In the genomic region with DNA sequence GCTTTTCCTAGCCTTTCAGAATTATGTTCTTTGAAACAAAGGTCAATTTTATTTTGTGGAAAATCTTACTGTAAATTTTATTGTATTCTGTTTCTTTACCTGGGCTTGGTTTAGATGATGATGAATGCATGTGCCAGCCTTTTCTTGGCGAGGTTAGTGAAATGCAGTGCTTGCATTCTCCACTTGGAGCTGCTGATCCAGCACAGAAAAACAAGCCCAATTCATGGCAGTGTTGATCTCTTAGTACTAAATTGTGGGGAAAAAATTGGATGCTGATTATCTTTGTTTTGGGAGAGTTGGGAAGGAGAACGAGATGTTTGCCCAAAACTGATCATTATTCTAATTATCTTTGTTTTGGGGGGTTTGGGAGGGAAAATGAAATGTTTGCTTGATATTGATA, we compare ENCODE assay signal across 8 cellular contexts. TPM values are rescaled to one million over a fixed set of nuclear protein-coding genes. Genes with fewer than 3 reads are reported as not detected.
DNase-seq lines count a peak whose midpoint lies in the region; ATAC-seq, FAIRE-seq and TF ChIP-seq lines count a peak whose summit lies in the region.
"Had no signal": no experiment of that assay in that cellular context is flagged by ENCODE, and none has a peak within 500 bp of the region (broad histone marks: within the 10 kb centered on the region; RNA-seq: fewer than 3 reads in every experiment).

No MANE protein-coding gene starts in this region.

- H3K18ac ChIP-seq in H1 (ENCODE audit: extremely low read depth, low read length): no peak overlapping the region

- FAIRE-seq in H1 (lab: Jason Lieb, UNC): peak; percentile 19
- FAIRE-seq in GM19239 (lab: Jason Lieb, UNC): no peak

- H2AFZ ChIP-seq in H1 (ENCODE audit: low read length) (no peak overlapping the region), parathyroid adenoma (no peak overlapping the region)

- H3K27me3 ChIP-seq in H1 (replicated peaks in 1 of 4; ENCODE audit: control insufficient read depth in 3 of 4, extremely low read depth in 1 of 4, insufficient read depth in 3 of 4, low read length in 3 of 4) (peaks cover 0 to 8% (median 3%) of the 10 kb centered on the region in 4 experiments; a peak in 4 of 7 replicates), parathyroid adenoma (ENCODE audit: control insufficient read depth, insufficient read depth, low read length) (no peaks in the 10 kb centered on the region)

- no peak overlapping the region for H2BK5ac ChIP-seq in H1 (ENCODE audit: low read depth, low read length)

- no peak for ATAC-seq in activated T-cell treated with anti-CD3 and anti-CD28 coated beads, Interleukin-2, amount 50 U/mL, for 72 hours (replicated peaks in 1 of 2)

- no peak overlapping the region for H3K27ac ChIP-seq in H1 (ENCODE audit: low read depth, low read length)
- H3K27ac ChIP-seq in parathyroid adenoma: no peak overlapping the region

- H3K4me3 Mint-ChIP-seq in immature natural killer cell: no peak overlapping the region
- H3K4me3 Mint-ChIP-seq in activated T-cell treated with anti-CD3 and anti-CD28 coated beads, Interleukin-2, amount 50 U/mL, for 72 hours: peak overlapping the region in 1 of 2 donors; percentile 12

- no peak overlapping the region for H3K56ac ChIP-seq in H1 (replicated peaks; ENCODE audit: insufficient read length, low read depth, low read length)

- H3K9ac ChIP-seq in H1 (replicated peaks in 1 of 4; ENCODE audit: extremely low read depth in 1 of 4, low read depth in 3 of 4, low read length in 3 of 4) (no peak overlapping the region), parathyroid adenoma (no peak overlapping the region)

- no peaks in the 10 kb centered on the region for H3K9me3 ChIP-seq in H1 (ENCODE audit: insufficient read depth in 2 of 2, low read depth in 1 of 2, low read length in 1 of 2)
- no peaks in the 10 kb centered on the region for H3K9me3 ChIP-seq in parathyroid adenoma (ENCODE audit: control insufficient read depth, low read length)

- H3K9me3 Mint-ChIP-seq in immature natural killer cell: no peaks in the 10 kb centered on the region
- H3K9me3 Mint-ChIP-seq in activated T-cell treated with anti-CD3 and anti-CD28 coated beads, Interleukin-2, amount 50 U/mL, for 72 hours: no peaks in the 10 kb centered on the region

- no peak overlapping the region for H4K91ac ChIP-seq in H1 (replicated peaks; ENCODE audit: insufficient read length, low read length)

- H3K23me2 ChIP-seq in H1 (ENCODE audit: low read depth, low read length): peaks cover 10% of the 10 kb centered on the region

- H3K4ac ChIP-seq in H1 (replicated peaks; ENCODE audit: insufficient read length, low read depth, low read length): no peak overlapping the region

- H2AK5ac ChIP-seq in H1 (ENCODE audit: low read depth, low read length): no peak overlapping the region

- peaks cover 3 to 5% of the 10 kb centered on the region in 2 experiments for H4K20me1 ChIP-seq in H1 (replicated peaks in 1 of 2; ENCODE audit: control insufficient read depth in 1 of 2, insufficient read depth in 2 of 2, low read length in 2 of 2)

- CTCF ChIA-PET in H1 (lab: Charles Lee; ENCODE audit: partially characterized antibody): interaction anchor here (1.3 to 1.5 kb wide), 3 partner anchors 12 to 126 kb away, joined by 3 to 4 read pairs (median 4); no protein-coding TSS in a partner anchor

- DNase-seq in GM03348 (ENCODE audit: low spot score): peak; percentile 60
- peak; percentile 27 for DNase-seq in NAMALWA (ENCODE audit: low spot score)
- no peak for DNase-seq in H1 (ENCODE audit: low read depth in 1 of 2, low spot score in 2 of 2)
- DNase-seq in immature natural killer cell: no peak
- no peak for DNase-seq in activated T-cell treated with anti-CD3 and anti-CD28 coated beads, Interleukin-2, amount 50 U/mL, for 72 hours
- no peak for DNase-seq in GM19239 (ENCODE audit: insufficient read length, low spot score)
- DNase-seq: NCI-H1092 had no signal

- TF ChIP-seq CTCF in H1 (IDR thresholded peaks at IDR 0.05; ENCODE audit: control extremely low read depth in 1 of 3, insufficient read depth in 1 of 3, low read depth in 1 of 3, low read length in 3 of 3) (peak in 2 of 3 experiments; percentile 32 to 54; a peak in 2 of 4 replicates), parathyroid adenoma (IDR thresholded peaks at IDR 0.05) (peak; percentile 9)

- no peak overlapping the region for H3K14ac ChIP-seq in H1 (ENCODE audit: insufficient read length)

- TF ChIP-seq EP300 in H1 (IDR thresholded peaks at IDR 0.05; ENCODE audit: borderline replicate concordance in 1 of 2, low read depth in 2 of 2, low read length in 2 of 2): no peak

- WGBS in H1 (ENCODE audit: extremely low coverage in 1 of 2, insufficient coverage in 1 of 2, insufficient read length in 1 of 2, insufficient replicate concordance in 2 of 2, low coverage in 1 of 2, low lambda C conversion rate in 2 of 2, missing lambda C conversion rate in 1 of 2), 2 experiments: 75% methylated on average over 2 of the region's 2 CpGs; no CpG with 5 or more reads in 1 of the 2 experiments

- peaks cover 0 to 8% (median 3%) of the 10 kb centered on the region in 3 donors for H3K36me3 Mint-ChIP-seq in immature natural killer cell
- no peaks in the 10 kb centered on the region for H3K36me3 Mint-ChIP-seq in activated T-cell treated with anti-CD3 and anti-CD28 coated beads, Interleukin-2, amount 50 U/mL, for 72 hours (ENCODE audit: insufficient read depth in 2 of 2)

- H2BK20ac ChIP-seq in H1 (ENCODE audit: low read length): no peak overlapping the region

- no peak overlapping the region for H2BK12ac ChIP-seq in H1 (ENCODE audit: low read depth, low read length)

- no peaks in the 10 kb centered on the region; a peak in 2 of 8 replicates for H3K36me3 ChIP-seq in H1 (ENCODE audit: control insufficient read depth in 2 of 4, insufficient read depth in 4 of 4, low read length in 3 of 4)
- H3K36me3 ChIP-seq in parathyroid adenoma (ENCODE audit: control insufficient read depth, insufficient read depth, low read length): no peaks in the 10 kb centered on the region

- peaks cover 0 to 6% of the 10 kb centered on the region in 2 experiments; a peak in 2 of 4 replicates for H3K79me2 ChIP-seq in H1 (ENCODE audit: control insufficient read depth in 1 of 2, insufficient read depth in 2 of 2, low read length in 2 of 2)
- no peaks in the 10 kb centered on the region for H3K79me2 ChIP-seq in parathyroid adenoma

- POLR2A ChIA-PET in H1 (lab: Charles Lee; ENCODE audit: partially characterized antibody): interaction anchor here (2.2 kb wide), 1 partner anchor 9 kb away, joined by 9 read pairs; no protein-coding TSS in a partner anchor

- TF ChIP-seq POLR2A in H1 (IDR thresholded peaks at IDR 0.05; ENCODE audit: control extremely low read depth in 1 of 2, low read depth in 2 of 2, low read length in 2 of 2): no peak

- H3K4me1 ChIP-seq in H1 (replicated peaks in 1 of 4; ENCODE audit: control insufficient read depth in 3 of 4, insufficient read depth in 4 of 4, low read length in 3 of 4) (peaks cover 0 to 7% (median 4%) of the 10 kb centered on the region in 4 experiments; a peak in 4 of 7 replicates), parathyroid adenoma (no peaks in the 10 kb centered on the region)

- TF ChIP-seq RAD21 in H1 (IDR thresholded peaks at IDR 0.05 in 1 of 2, conservative IDR thresholded peaks at IDR 0.05 in 1 of 2; ENCODE audit: low read depth in 2 of 2, low read length in 2 of 2): peak; percentile 59 to 64

- no peak overlapping the region for H3K23ac ChIP-seq in H1 (ENCODE audit: insufficient read length)

- H3K4me2 ChIP-seq in H1 (ENCODE audit: insufficient read depth in 1 of 2, low read depth in 2 of 2, low read length in 2 of 2) (no peak overlapping the region), parathyroid adenoma (ENCODE audit: low read length) (no peak overlapping the region)

- H3K4me3 ChIP-seq in H1 (ENCODE audit: extremely low read depth in 1 of 4, insufficient read depth in 2 of 4, low read depth in 3 of 4, low read length in 4 of 4): no peak overlapping the region
- H3K4me3 ChIP-seq in parathyroid adenoma (ENCODE audit: low read depth, low read length): no peak overlapping the region

- H3K79me1 ChIP-seq in H1 (ENCODE audit: low read depth, low read length): no peaks in the 10 kb centered on the region; the same call in 1 of the 2 replicates

- no peak overlapping the region for H4K5ac ChIP-seq in H1 (ENCODE audit: insufficient read length, low read depth, low read length)

- no peak overlapping the region for H4K8ac ChIP-seq in H1 (ENCODE audit: extremely low read depth, insufficient read depth, low read length)

- H3K27me3 Mint-ChIP-seq in immature natural killer cell (ENCODE audit: low read depth in 3 of 3): peaks cover 2 to 8% (median 2%) of the 10 kb centered on the region in 3 donors
- H3K27me3 Mint-ChIP-seq in activated T-cell treated with anti-CD3 and anti-CD28 coated beads, Interleukin-2, amount 50 U/mL, for 72 hours (ENCODE audit: low read depth): peaks cover 12% of the 10 kb centered on the region

- no peak overlapping the region for H2BK120ac ChIP-seq in H1 (replicated peaks; ENCODE audit: low read depth, low read length)

- H3K4me1 Mint-ChIP-seq in immature natural killer cell: peaks cover 14 to 18% of the 10 kb centered on the region in 2 donors
- peaks cover 29% of the 10 kb centered on the region for H3K4me1 Mint-ChIP-seq in activated T-cell treated with anti-CD3 and anti-CD28 coated beads, Interleukin-2, amount 50 U/mL, for 72 hours (ENCODE audit: low read depth)

- no peak overlapping the region for H2BK15ac ChIP-seq in H1 (ENCODE audit: low read length)

- H3K27ac Mint-ChIP-seq in immature natural killer cell: no peak overlapping the region
- no peak overlapping the region for H3K27ac Mint-ChIP-seq in activated T-cell treated with anti-CD3 and anti-CD28 coated beads, Interleukin-2, amount 50 U/mL, for 72 hours

RNA-seq across cellular contexts. Expression of gene HABP4, which starts 3.7 kb away (rescaled TPM):
- total RNA-seq in H1 (2021; fragmentation: NEBNext Ultra II Directional; extraction: Animal tissue kit (Norgen Biotek cat#: 25700)): 10.5 and 11.2 TPM in 2 replicates
- polyA plus RNA-seq in H1 (2011; rRNA removed) (3.3 and 3.8 TPM in 2 replicates), immature natural killer cell (1 to 10 TPM; 3.0 to 5.8 (median 5.2) TPM)
- polyA plus RNA-seq in H1 (2011; cell fraction: cytosol; rRNA removed): 7.9 TPM
- polyA plus RNA-seq in H1 (2011; cell fraction: nucleus; rRNA removed): 3.3 TPM
- 9.9 to 11.6 TPM (median 10.5 TPM) in 4 replicates for polyA plus RNA-seq in H1 (2012, experiment 1 of 2)
- polyA plus RNA-seq in H1 (2012, experiment 2 of 2): 3.3 TPM
- 7.0 TPM for polyA plus RNA-seq in H1 (2013, experiment 1 of 2)
- 7.1 TPM for polyA plus RNA-seq in H1 (2013, experiment 2 of 2)
- polyA minus RNA-seq in H1 (2011; rRNA and poly(A)+ RNA removed): 1.5 and 2.0 TPM in 2 replicates
- 3.2 TPM for polyA minus RNA-seq in H1 (2011; cell fraction: cytosol; rRNA and poly(A)+ RNA removed)
- 2.5 TPM for polyA minus RNA-seq in H1 (2011; cell fraction: nucleus; rRNA and poly(A)+ RNA removed)
- 10 to 100 TPM; 13.4 to 17.5 TPM for total RNA-seq in activated T-cell treated with anti-CD3 and anti-CD28 coated beads, Interleukin-2, amount 50 U/mL, for 72 hours

RNA-seq across cellular contexts. Expression of gene ZNF367, which starts 35.5 kb away (rescaled TPM):
- total RNA-seq in H1 (2021; fragmentation: NEBNext Ultra II Directional; extraction: Animal tissue kit (Norgen Biotek cat#: 25700)): 6.7 and 8.2 TPM in 2 replicates
- 2.0 and 2.2 TPM in 2 replicates for polyA plus RNA-seq in H1 (2011; rRNA removed)
- polyA plus RNA-seq in H1 (2011; cell fraction: cytosol; rRNA removed): 3.9 TPM
- 3.5 TPM for polyA plus RNA-seq in H1 (2011; cell fraction: nucleus; rRNA removed)
- polyA plus RNA-seq in H1 (2012, experiment 1 of 2): 2.6 to 5.1 TPM (median 3.0 TPM) in 4 replicates
- polyA plus RNA-seq in H1 (2012, experiment 2 of 2): 0.59 TPM
- polyA plus RNA-seq in H1 (2013, experiment 1 of 2): 4.4 TPM
- 3.9 TPM for polyA plus RNA-seq in H1 (2013, experiment 2 of 2)
- 3.1 and 3.4 TPM in 2 replicates for polyA minus RNA-seq in H1 (2011; rRNA and poly(A)+ RNA removed)
- polyA minus RNA-seq in H1 (2011; cell fraction: cytosol; rRNA and poly(A)+ RNA removed): 5.0 TPM
- polyA minus RNA-seq in H1 (2011; cell fraction: nucleus; rRNA and poly(A)+ RNA removed): 5.7 TPM
- polyA plus RNA-seq in immature natural killer cell: 1 to 10 TPM in 1 of 3 donors, under 1 TPM in 2; 0.84 to 1.0 (median 0.84) TPM
- total RNA-seq in activated T-cell treated with anti-CD3 and anti-CD28 coated beads, Interleukin-2, amount 50 U/mL, for 72 hours: 10 to 100 TPM; 22.6 to 24.7 TPM

Comparison
In these comparisons a context has a peak if more than half of its experiments do, and no peak if none do; other contexts are left out.
1. DNase-seq: peak in GM03348 (single experiment) and NAMALWA (single experiment); none in H1 (0 of 2), immature natural killer cell (0 of 3), activated T-cell treated with anti-CD3 and anti-CD28 coated beads, Interleukin-2, amount 50 U/mL, for 72 hours (0 of 2) and GM19239 (single experiment).